21 cellular contexts compared by ENCODE assay signal in the genomic region with DNA sequence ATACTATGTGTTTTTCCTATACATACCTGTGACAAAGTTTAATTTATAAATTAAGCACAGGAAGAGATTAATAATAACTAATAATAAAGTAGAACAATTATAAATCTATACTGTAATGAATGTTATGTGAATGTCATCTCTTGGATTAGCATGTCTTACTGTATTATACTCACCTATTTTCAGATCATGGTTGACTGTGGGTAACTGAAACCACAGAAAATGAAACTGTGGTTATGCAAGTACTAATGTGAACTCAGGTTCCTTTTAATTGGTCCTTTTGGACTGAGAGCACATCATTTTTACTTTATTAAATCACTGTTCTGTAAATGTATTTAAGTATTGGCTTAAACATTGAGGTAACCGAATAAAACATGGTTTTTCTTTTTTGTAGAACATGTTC.
A peak's percentile ranks its signal among the peaks of the same experiment; 100 is the strongest.
DNase-seq lines count a peak whose midpoint lies in the region; ATAC-seq lines count a peak whose summit lies in the region.
"Had no signal": no experiment of that assay in that cellular context is flagged by ENCODE, and none has a peak within 500 bp of the region (broad histone marks: within the 10 kb centered on the region; RNA-seq: fewer than 3 reads in every experiment).

No MANE protein-coding gene starts in this region.

- intact Hi-C loops in aorta (cut with DNase I): no loop called here

- no peak overlapping the region for H3K27ac ChIP-seq in aorta (ENCODE audit: low read depth in 1 of 2, low read length in 2 of 2)

- no peaks in the 10 kb centered on the region for H3K9me3 ChIP-seq in aorta (ENCODE audit: control insufficient read depth, low read length)
- H3K9me3 ChIP-seq: HAP-1 had no signal

- peak; percentile 46 to 67 for ATAC-seq in activated naive CD4-positive, alpha-beta T cell treated with anti-CD3 and anti-CD28 coated beads, Interleukin-2, amount 50 U/mL, for 72 hours
- ATAC-seq in GM21515 (IDR thresholded peaks at IDR 0.05; ENCODE audit: unreplicated experiment) (peak; percentile 64), aorta (ENCODE audit: low FRiP score) (no peak)
- peak; percentile 60 for ATAC-seq in stimulated activated effector memory CD8-positive, alpha-beta T cell treated with anti-CD3 and anti-CD28 coated beads, Interleukin-12 subunit alpha, Interleukin-12 subunit beta, amount 100 ng/mL, for 72 hours

- H3K27me3 Mint-ChIP-seq in activated naive CD8-positive, alpha-beta T cell treated with anti-CD3 and anti-CD28 coated beads for 36 hours: no peaks in the 10 kb centered on the region
- H3K27me3 Mint-ChIP-seq: activated CD4-positive, alpha-beta memory T cell treated with anti-CD3 and anti-CD28 coated beads, Interleukin-2, amount 10 ng/mL, durations not matched to agents 7 days and 5 days; CD4-positive, alpha-beta memory T cell had no signal

- H3K4me3 Mint-ChIP-seq in activated naive CD8-positive, alpha-beta T cell treated with anti-CD3 and anti-CD28 coated beads for 36 hours: no peak overlapping the region
- H3K4me3 Mint-ChIP-seq in stimulated activated effector memory CD8-positive, alpha-beta T cell treated with anti-CD3 and anti-CD28 coated beads, Interleukin-12 subunit alpha, Interleukin-12 subunit beta, amount 100 ng/mL, for 72 hours: no peak overlapping the region
- H3K4me3 Mint-ChIP-seq: activated CD4-positive, alpha-beta memory T cell treated with anti-CD3 and anti-CD28 coated beads, Interleukin-2, amount 10 ng/mL, durations not matched to agents 7 days and 5 days; CD4-positive, alpha-beta memory T cell; neural crest cell had no signal

- H3K4me1 ChIP-seq in aorta (ENCODE audit: control insufficient read depth in 1 of 2, insufficient read depth in 2 of 2, low read length in 2 of 2): peaks cover 0 to 1% of the 10 kb centered on the region in 2 donors
- H3K4me1 ChIP-seq: HAP-1 had no signal

- WGBS in aorta, 2 donors: 74 to 80% methylated on average over 1 of the region's 1 CpG

- H3K27me3 ChIP-seq in aorta (ENCODE audit: control insufficient read depth in 1 of 2, insufficient read depth in 2 of 2, low read length in 1 of 2): no peaks in the 10 kb centered on the region

- H3K4me3 ChIP-seq in aorta (ENCODE audit: low read length in 2 of 2): no peak overlapping the region
- H3K4me3 ChIP-seq: HAP-1 had no signal

- peaks cover 3 to 6% of the 10 kb centered on the region in 2 donors for H3K36me3 ChIP-seq in aorta (ENCODE audit: control insufficient read depth in 1 of 2, insufficient read depth in 2 of 2, low read length in 1 of 2)

- H3K9me3 Mint-ChIP-seq in activated naive CD4-positive, alpha-beta T cell treated with anti-CD3 and anti-CD28 coated beads, Interleukin-2, amount 50 U/mL, for 72 hours: no peaks in the 10 kb centered on the region
- no peaks in the 10 kb centered on the region for H3K9me3 Mint-ChIP-seq in activated naive CD8-positive, alpha-beta T cell treated with anti-CD3 and anti-CD28 coated beads for 36 hours
- no peaks in the 10 kb centered on the region for H3K9me3 Mint-ChIP-seq in stimulated activated effector memory CD8-positive, alpha-beta T cell treated with anti-CD3 and anti-CD28 coated beads, Interleukin-12 subunit alpha, Interleukin-12 subunit beta, amount 100 ng/mL, for 72 hours
- H3K9me3 Mint-ChIP-seq: activated CD4-positive, alpha-beta memory T cell treated with anti-CD3 and anti-CD28 coated beads, Interleukin-2, amount 10 ng/mL, durations not matched to agents 7 days and 5 days; CD4-positive, alpha-beta memory T cell; neural crest cell had no signal

- peaks cover 42% of the 10 kb centered on the region for H3K4me1 Mint-ChIP-seq in activated naive CD8-positive, alpha-beta T cell treated with anti-CD3 and anti-CD28 coated beads for 36 hours
- peaks cover 38% of the 10 kb centered on the region for H3K4me1 Mint-ChIP-seq in stimulated activated effector memory CD8-positive, alpha-beta T cell treated with anti-CD3 and anti-CD28 coated beads, Interleukin-12 subunit alpha, Interleukin-12 subunit beta, amount 100 ng/mL, for 72 hours
- H3K4me1 Mint-ChIP-seq: neural crest cell had no signal

- no peak for DNase-seq in activated naive CD4-positive, alpha-beta T cell treated with anti-CD3 and anti-CD28 coated beads, Interleukin-2, amount 50 U/mL, for 72 hours (ENCODE audit: low spot score in 2 of 2)
- no peak for DNase-seq in activated naive CD4-positive, alpha-beta T cell treated with anti-CD3 and anti-CD28 coated beads, Interleukin-2, amount 50 U/mL, for 16 hours
- DNase-seq in activated naive CD8-positive, alpha-beta T cell treated with anti-CD3 and anti-CD28 coated beads for 36 hours: no peak
- DNase-seq in stimulated activated effector memory CD8-positive, alpha-beta T cell treated with anti-CD3 and anti-CD28 coated beads, Interleukin-12 subunit alpha, Interleukin-12 subunit beta, amount 100 ng/mL, for 72 hours (ENCODE audit: low spot score in 2 of 2): no peak
- DNase-seq in hypothalamus (lab: John Stamatoyannopoulos, UW): no peak
- DNase-seq in aorta: no peak
- no peak for DNase-seq in MV-4-11 (lab: John Stamatoyannopoulos, UW)
- DNase-seq: ACHN; activated CD4-positive, alpha-beta memory T cell treated with anti-CD3 and anti-CD28 coated beads, Interleukin-2, amount 10 ng/mL, durations not matched to agents 7 days and 5 days; amygdala; DMS79 treated with DMSO at 0.1 percent for 48 hours; effector memory CD4-positive, alpha-beta T cell; hippocampal formation; mesenchymal stem cell; NCI-H1417; NCI-H2171 treated with DMSO at 0.1 percent for 48 hours; RPMI8226 had no signal

- no peak overlapping the region for H3K27ac Mint-ChIP-seq in activated naive CD4-positive, alpha-beta T cell treated with anti-CD3 and anti-CD28 coated beads, Interleukin-2, amount 50 U/mL, for 72 hours
- peak overlapping the region; percentile 28 for H3K27ac Mint-ChIP-seq in activated naive CD8-positive, alpha-beta T cell treated with anti-CD3 and anti-CD28 coated beads for 36 hours
- peak overlapping the region; percentile 29 for H3K27ac Mint-ChIP-seq in stimulated activated effector memory CD8-positive, alpha-beta T cell treated with anti-CD3 and anti-CD28 coated beads, Interleukin-12 subunit alpha, Interleukin-12 subunit beta, amount 100 ng/mL, for 72 hours
- H3K27ac Mint-ChIP-seq: activated CD4-positive, alpha-beta memory T cell treated with anti-CD3 and anti-CD28 coated beads, Interleukin-2, amount 10 ng/mL, durations not matched to agents 7 days and 5 days had no signal

- H3K36me3 Mint-ChIP-seq in activated naive CD4-positive, alpha-beta T cell treated with anti-CD3 and anti-CD28 coated beads, Interleukin-2, amount 50 U/mL, for 72 hours: peaks cover 7 to 41% of the 10 kb centered on the region in 2 donors
- peaks cover 35% of the 10 kb centered on the region for H3K36me3 Mint-ChIP-seq in activated naive CD8-positive, alpha-beta T cell treated with anti-CD3 and anti-CD28 coated beads for 36 hours
- peaks cover 100% of the 10 kb centered on the region for H3K36me3 Mint-ChIP-seq in stimulated activated effector memory CD8-positive, alpha-beta T cell treated with anti-CD3 and anti-CD28 coated beads, Interleukin-12 subunit alpha, Interleukin-12 subunit beta, amount 100 ng/mL, for 72 hours

Comparison
In these comparisons a context has a peak if more than half of its experiments do, and no peak if none do; other contexts are left out.
1. H3K27ac Mint-ChIP-seq: peak in activated naive CD8-positive, alpha-beta T cell treated with anti-CD3 and anti-CD28 coated beads for 36 hours (single experiment) and stimulated activated effector memory CD8-positive, alpha-beta T cell treated with anti-CD3 and anti-CD28 coated beads, Interleukin-12 subunit alpha, Interleukin-12 subunit beta, amount 100 ng/mL, for 72 hours (single experiment); none in activated naive CD4-positive, alpha-beta T cell treated with anti-CD3 and anti-CD28 coated beads, Interleukin-2, amount 50 U/mL, for 72 hours (0 of 2).